ENCODE assay signal across 23 cellular contexts in the genomic region with DNA sequence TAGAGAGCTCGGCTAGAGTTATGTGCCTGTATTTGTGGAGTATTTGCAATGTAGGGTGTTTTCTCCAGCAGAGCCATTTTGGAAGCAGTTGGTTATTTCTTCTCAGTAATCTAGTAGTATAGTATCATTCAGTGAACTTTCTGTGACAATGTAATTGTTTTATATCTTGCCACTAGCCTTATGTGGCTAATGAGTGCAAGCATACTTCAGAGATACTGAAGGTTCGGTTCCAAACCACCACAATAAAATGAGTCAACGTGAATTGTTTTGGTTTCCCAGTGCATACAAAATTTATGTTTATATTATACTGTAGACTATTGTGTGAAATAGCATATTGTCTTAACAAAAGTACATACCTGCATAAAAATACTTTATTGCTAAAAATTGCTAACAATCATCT.
"Had no signal": no experiment of that assay in that cellular context is flagged by ENCODE, and none has a peak within 500 bp of the region (broad histone marks: within the 10 kb centered on the region; RNA-seq: fewer than 3 reads in every experiment).

No MANE protein-coding gene starts in this region.

- ATAC-seq: activated CD4-positive, alpha-beta T cell treated with anti-CD3 and anti-CD28 coated beads for 36 hours; activated T-cell treated with anti-CD3 and anti-CD28 coated beads, Interleukin-2, amount 50 U/mL, for 72 hours; left ventricle myocardium superior; naive thymus-derived CD4-positive, alpha-beta T cell; pancreas; psoas muscle had no signal

- H3K9me3 ChIP-seq: pancreas, psoas muscle, suprapubic skin had no signal

- H3K27ac Mint-ChIP-seq: activated CD4-positive, alpha-beta T cell treated with anti-CD3 and anti-CD28 coated beads for 36 hours; activated naive CD8-positive, alpha-beta T cell; activated T-cell treated with anti-CD3 and anti-CD28 coated beads, Interleukin-2, amount 50 U/mL, for 72 hours; naive thymus-derived CD4-positive, alpha-beta T cell had no signal

- H3K4me1 ChIP-seq: psoas muscle, spleen had no signal

- DNase-seq: activated CD4-positive, alpha-beta T cell treated with anti-CD3 and anti-CD28 coated beads for 36 hours; activated CD4-positive, CD25-positive, alpha-beta regulatory T cell; activated naive CD4-positive, alpha-beta T cell; activated T-cell treated with anti-CD3 and anti-CD28 coated beads for 4 hours; activated T-cell treated with anti-CD3 and anti-CD28 coated beads, Interleukin-2, amount 50 U/mL, for 72 hours; anterior cingulate cortex; cerebellar nuclear complex; dorsolateral prefrontal cortex; effector memory CD4-positive, alpha-beta T cell; left ventricle myocardium superior; naive thymus-derived CD4-positive, alpha-beta T cell; pancreas; psoas muscle; spleen; stimulated activated naive CD4-positive, alpha-beta T cell had no signal

- FAIRE-seq: frontal cortex, islet of Langerhans, pancreas had no signal

- H3K4me3 Mint-ChIP-seq: activated CD4-positive, alpha-beta T cell treated with anti-CD3 and anti-CD28 coated beads for 36 hours; activated naive CD8-positive, alpha-beta T cell; activated T-cell treated with anti-CD3 and anti-CD28 coated beads, Interleukin-2, amount 50 U/mL, for 72 hours; brain; naive thymus-derived CD4-positive, alpha-beta T cell had no signal

- H3K27me3 ChIP-seq: cardiac muscle cell, dorsolateral prefrontal cortex, pancreas, spleen, suprapubic skin, tibial nerve had no signal

- H3K27ac ChIP-seq: cardiac muscle cell, dorsolateral prefrontal cortex, pancreas, psoas muscle, spleen, suprapubic skin, tibial nerve had no signal

- H3K27me3 Mint-ChIP-seq: activated CD4-positive, alpha-beta T cell treated with anti-CD3 and anti-CD28 coated beads for 36 hours; activated naive CD8-positive, alpha-beta T cell; naive thymus-derived CD4-positive, alpha-beta T cell had no signal

- H3K36me3 ChIP-seq: cardiac muscle cell, pancreas, spleen, suprapubic skin, tibial nerve had no signal

- H3K4me3 ChIP-seq: cardiac muscle cell, coronary artery, dorsolateral prefrontal cortex, pancreas, psoas muscle, spleen, suprapubic skin, tibial nerve had no signal
